Comparison of ENCODE assay signal across 8 cellular contexts in genomic region chr14:78836777-78837176, GRCh38.
DNase-seq lines count a peak whose midpoint lies in the region; ATAC-seq and TF ChIP-seq lines count a peak whose summit lies in the region.

No MANE protein-coding gene starts in this region.

- no peaks in the 10 kb centered on the region for H3K36me3 ChIP-seq in OCI-LY7 (ENCODE audit: insufficient read depth, low read length)

- no peak overlapping the region for H3K4me3 Mint-ChIP-seq in effector memory CD8-positive, alpha-beta T cell

- no peak overlapping the region for H3K27ac ChIP-seq in OCI-LY7 (ENCODE audit: low read depth, low read length, poor library complexity, severe bottlenecking)

- H4K20me1 ChIP-seq in OCI-LY7 (ENCODE audit: insufficient read depth, low read length): no peaks in the 10 kb centered on the region

- no peak overlapping the region for H2AFZ ChIP-seq in OCI-LY7 (ENCODE audit: low read length)

- H3K27ac Mint-ChIP-seq in effector memory CD8-positive, alpha-beta T cell: no peak overlapping the region

- no peaks in the 10 kb centered on the region for H3K4me1 ChIP-seq in OCI-LY7 (ENCODE audit: insufficient read depth, low read length, poor library complexity, severe bottlenecking)

- H3K27me3 Mint-ChIP-seq in effector memory CD8-positive, alpha-beta T cell: no peaks in the 10 kb centered on the region

- no peaks in the 10 kb centered on the region for H3K36me3 Mint-ChIP-seq in effector memory CD8-positive, alpha-beta T cell (ENCODE audit: insufficient read depth)

- no peaks in the 10 kb centered on the region for H3K4me1 Mint-ChIP-seq in effector memory CD8-positive, alpha-beta T cell (ENCODE audit: low read depth in 2 of 2)

- POLR2A ChIA-PET in OCI-LY7 (lab: Charles Lee): no interaction called here

- CTCF ChIA-PET in OCI-LY7 (lab: Charles Lee; ENCODE audit: unreplicated experiment): no interaction called here

- H3K9me2 ChIP-seq in OCI-LY7 (ENCODE audit: insufficient read depth, low read length): no peaks in the 10 kb centered on the region

- H3K9me3 ChIP-seq in OCI-LY7 (ENCODE audit: low read length): no peaks in the 10 kb centered on the region

- DNase-seq in DMS79 treated with DMSO at 0.1 percent for 48 hours (lab: John Stamatoyannopoulos, UW) (peak; percentile 96), LNCaP clone FGC (ENCODE audit: low read depth) (peak; percentile 52), OCI-LY7 (ENCODE audit: low spot score) (peak; percentile 39), dermis blood vessel endothelial cell (peak; percentile 67), mucosa of gallbladder (ENCODE audit: low spot score) (peak; percentile 64)
- no peak for DNase-seq in effector memory CD8-positive, alpha-beta T cell

- peaks cover 0 to 3% of the 10 kb centered on the region in 2 donors for H3K9me3 Mint-ChIP-seq in effector memory CD8-positive, alpha-beta T cell

- no TSS peak for BruUV-seq in OCI-LY7 (replicated peaks; lab: Mats Ljungman, UMichigan)

- peak; percentile 79 for TF ChIP-seq CTCF in LNCaP clone FGC (IDR thresholded peaks at IDR 0.05; ENCODE audit: control insufficient read depth, extremely low read depth, insufficient read depth)
- peak; percentile 71 for TF ChIP-seq CTCF in OCI-LY7 (conservative IDR thresholded peaks at IDR 0.05; ENCODE audit: low read length)

- intact Hi-C loops in OCI-LY7 (cut with micrococcal nuclease; ENCODE audit: unreplicated experiment): no loop called here

- ATAC-seq in GM21367 (IDR thresholded peaks at IDR 0.05; ENCODE audit: unreplicated experiment) (peak; percentile 79), HG02938 (IDR thresholded peaks at IDR 0.05; ENCODE audit: unreplicated experiment) (no peak)
- no peak for ATAC-seq in effector memory CD8-positive, alpha-beta T cell (replicated peaks)

- no peaks in the 10 kb centered on the region for H3K79me2 ChIP-seq in OCI-LY7 (ENCODE audit: insufficient read depth, low read depth, low read length)

- H3K4me3 ChIP-seq in LNCaP clone FGC (ENCODE audit: low read depth, low read length) (no peak overlapping the region), OCI-LY7 (ENCODE audit: low read depth, low read length, poor library complexity, severe bottlenecking) (no peak overlapping the region)

- H3K4me2 ChIP-seq in OCI-LY7 (ENCODE audit: low read length): no peak overlapping the region

Comparison
In these comparisons a context has a peak if more than half of its experiments do, and no peak if none do; other contexts are left out.
1. DNase-seq: peak in DMS79 treated with DMSO at 0.1 percent for 48 hours (single experiment), LNCaP clone FGC (single experiment), OCI-LY7 (single experiment), dermis blood vessel endothelial cell (single experiment) and mucosa of gallbladder (single experiment); none in effector memory CD8-positive, alpha-beta T cell (0 of 3).